In genomic region chr9:20382460-20383071, GRCh38 we compare ENCODE assay signal across 1 cellular context.
TF ChIP-seq lines count a peak whose summit lies in the region.

No MANE protein-coding gene starts in this region.

TF ChIP-seq in SK-N-SH treated with all-trans-retinoic acid at 6 μM for 48 hours, 23 proteins besides CTCF, POLR2A, EP300 and RAD21 (continued from another document):
- no peak for TF ChIP-seq BACH2 (CRISPR knock-in tag; IDR thresholded peaks at IDR 0.05; ENCODE audit: borderline replicate concordance)
- TF ChIP-seq ZNF8 (CRISPR knock-in tag; IDR thresholded peaks at IDR 0.05): no peak
TF ChIP-seq in SK-N-SH treated with all-trans-retinoic acid at 6 μM for 48 hours: peak in this region for 0.
